In the genomic region with DNA sequence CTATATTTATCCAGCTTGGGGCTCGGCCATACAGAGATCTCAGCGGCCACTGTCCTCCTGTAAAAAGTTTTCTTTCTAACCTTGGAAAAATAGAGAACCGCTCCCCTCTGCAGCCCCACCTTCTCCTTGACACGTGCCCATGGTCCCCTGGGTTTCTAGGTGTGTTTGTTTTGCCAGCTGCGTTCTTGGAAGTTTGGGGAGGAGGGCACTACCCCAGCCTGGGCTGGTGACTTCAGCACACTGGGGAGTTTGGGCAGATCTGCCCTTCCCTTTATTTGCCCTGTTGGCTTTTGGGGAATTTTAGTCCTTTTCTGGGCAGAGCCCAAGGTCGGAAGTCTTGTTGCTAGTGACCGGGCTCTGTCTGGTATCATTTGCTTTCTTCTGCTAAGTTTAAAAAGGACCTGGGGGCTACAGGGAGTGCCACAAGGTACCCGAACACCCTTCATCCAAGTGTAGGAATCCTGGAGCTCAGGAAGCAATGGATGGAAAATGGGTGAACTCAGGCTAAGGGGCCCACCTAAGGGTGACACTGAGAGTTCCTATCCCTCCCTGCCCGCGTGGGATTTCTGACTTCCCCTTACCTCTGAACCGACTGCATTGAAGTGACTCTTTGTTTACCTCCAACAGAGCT, we compare ENCODE assay signal across 1 cellular context.
A peak's percentile ranks its signal among the peaks of the same experiment; 100 is the strongest.
TF ChIP-seq lines count a peak whose summit lies in the region.

No MANE protein-coding gene starts in this region.

TF ChIP-seq in K562, 482 proteins besides CTCF, POLR2A, EP300 and RAD21 (continued from another document and continues in another):
- TF ChIP-seq, protein P1, sequence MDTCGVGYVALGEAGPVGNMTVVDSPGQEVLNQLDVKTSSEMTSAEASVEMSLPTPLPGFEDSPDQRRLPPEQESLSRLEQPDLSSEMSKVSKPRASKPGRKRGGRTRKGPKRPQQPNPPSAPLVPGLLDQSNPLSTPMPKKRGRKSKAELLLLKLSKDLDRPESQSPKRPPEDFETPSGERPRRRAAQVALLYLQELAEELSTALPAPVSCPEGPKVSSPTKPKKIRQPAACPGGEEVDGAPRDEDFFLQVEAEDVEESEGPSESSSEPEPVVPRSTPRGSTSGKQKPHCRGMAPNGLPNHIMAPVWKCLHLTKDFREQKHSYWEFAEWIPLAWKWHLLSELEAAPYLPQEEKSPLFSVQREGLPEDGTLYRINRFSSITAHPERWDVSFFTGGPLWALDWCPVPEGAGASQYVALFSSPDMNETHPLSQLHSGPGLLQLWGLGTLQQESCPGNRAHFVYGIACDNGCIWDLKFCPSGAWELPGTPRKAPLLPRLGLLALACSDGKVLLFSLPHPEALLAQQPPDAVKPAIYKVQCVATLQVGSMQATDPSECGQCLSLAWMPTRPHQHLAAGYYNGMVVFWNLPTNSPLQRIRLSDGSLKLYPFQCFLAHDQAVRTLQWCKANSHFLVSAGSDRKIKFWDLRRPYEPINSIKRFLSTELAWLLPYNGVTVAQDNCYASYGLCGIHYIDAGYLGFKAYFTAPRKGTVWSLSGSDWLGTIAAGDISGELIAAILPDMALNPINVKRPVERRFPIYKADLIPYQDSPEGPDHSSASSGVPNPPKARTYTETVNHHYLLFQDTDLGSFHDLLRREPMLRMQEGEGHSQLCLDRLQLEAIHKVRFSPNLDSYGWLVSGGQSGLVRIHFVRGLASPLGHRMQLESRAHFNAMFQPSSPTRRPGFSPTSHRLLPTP (IDR thresholded peaks at IDR 0.05; ENCODE audit: borderline replicate concordance, extremely low read depth, insufficient read length) = no peak
- TF ChIP-seq NBN (IDR thresholded peaks at IDR 0.05; ENCODE audit: low read depth) = no peak
- TF ChIP-seq SREBF1 (IDR thresholded peaks at IDR 0.05; ENCODE audit: borderline replicate concordance, low read depth, low read length) = no peak
- TF ChIP-seq, protein P2, sequence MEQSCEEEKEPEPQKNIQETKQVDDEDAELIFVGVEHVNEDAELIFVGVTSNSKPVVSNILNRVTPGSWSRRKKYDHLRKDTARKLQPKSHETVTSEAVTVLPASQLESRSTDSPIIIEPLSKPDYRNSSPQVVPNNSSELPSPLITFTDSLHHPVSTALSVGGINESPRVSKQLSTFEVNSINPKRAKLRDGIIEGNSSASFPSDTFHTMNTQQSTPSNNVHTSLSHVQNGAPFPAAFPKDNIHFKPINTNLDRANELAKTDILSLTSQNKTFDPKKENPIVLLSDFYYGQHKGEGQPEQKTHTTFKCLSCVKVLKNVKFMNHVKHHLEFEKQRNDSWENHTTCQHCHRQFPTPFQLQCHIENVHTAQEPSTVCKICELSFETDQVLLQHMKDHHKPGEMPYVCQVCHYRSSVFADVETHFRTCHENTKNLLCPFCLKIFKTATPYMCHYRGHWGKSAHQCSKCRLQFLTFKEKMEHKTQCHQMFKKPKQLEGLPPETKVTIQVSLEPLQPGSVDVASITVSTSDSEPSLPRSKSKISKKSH (CRISPR knock-in tag; IDR thresholded peaks at IDR 0.05) = no peak
- TF ChIP-seq, protein P3, sequence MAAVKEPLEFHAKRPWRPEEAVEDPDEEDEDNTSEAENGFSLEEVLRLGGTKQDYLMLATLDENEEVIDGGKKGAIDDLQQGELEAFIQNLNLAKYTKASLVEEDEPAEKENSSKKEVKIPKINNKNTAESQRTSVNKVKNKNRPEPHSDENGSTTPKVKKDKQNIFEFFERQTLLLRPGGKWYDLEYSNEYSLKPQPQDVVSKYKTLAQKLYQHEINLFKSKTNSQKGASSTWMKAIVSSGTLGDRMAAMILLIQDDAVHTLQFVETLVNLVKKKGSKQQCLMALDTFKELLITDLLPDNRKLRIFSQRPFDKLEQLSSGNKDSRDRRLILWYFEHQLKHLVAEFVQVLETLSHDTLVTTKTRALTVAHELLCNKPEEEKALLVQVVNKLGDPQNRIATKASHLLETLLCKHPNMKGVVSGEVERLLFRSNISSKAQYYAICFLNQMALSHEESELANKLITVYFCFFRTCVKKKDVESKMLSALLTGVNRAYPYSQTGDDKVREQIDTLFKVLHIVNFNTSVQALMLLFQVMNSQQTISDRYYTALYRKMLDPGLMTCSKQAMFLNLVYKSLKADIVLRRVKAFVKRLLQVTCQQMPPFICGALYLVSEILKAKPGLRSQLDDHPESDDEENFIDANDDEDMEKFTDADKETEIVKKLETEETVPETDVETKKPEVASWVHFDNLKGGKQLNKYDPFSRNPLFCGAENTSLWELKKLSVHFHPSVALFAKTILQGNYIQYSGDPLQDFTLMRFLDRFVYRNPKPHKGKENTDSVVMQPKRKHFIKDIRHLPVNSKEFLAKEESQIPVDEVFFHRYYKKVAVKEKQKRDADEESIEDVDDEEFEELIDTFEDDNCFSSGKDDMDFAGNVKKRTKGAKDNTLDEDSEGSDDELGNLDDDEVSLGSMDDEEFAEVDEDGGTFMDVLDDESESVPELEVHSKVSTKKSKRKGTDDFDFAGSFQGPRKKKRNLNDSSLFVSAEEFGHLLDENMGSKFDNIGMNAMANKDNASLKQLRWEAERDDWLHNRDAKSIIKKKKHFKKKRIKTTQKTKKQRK (IDR thresholded peaks at IDR 0.05; ENCODE audit: borderline replicate concordance, low read depth, low read length) = no peak
- TF ChIP-seq ZNF347 (CRISPR knock-in tag; IDR thresholded peaks at IDR 0.05; ENCODE audit: low read depth) = 0 out of 2 replicates have a peak, but pooled peaks have one; percentile 6
- no peak for TF ChIP-seq STAT5A (IDR thresholded peaks at IDR 0.05; ENCODE audit: borderline replicate concordance, low read length)
- TF ChIP-seq, protein P4, sequence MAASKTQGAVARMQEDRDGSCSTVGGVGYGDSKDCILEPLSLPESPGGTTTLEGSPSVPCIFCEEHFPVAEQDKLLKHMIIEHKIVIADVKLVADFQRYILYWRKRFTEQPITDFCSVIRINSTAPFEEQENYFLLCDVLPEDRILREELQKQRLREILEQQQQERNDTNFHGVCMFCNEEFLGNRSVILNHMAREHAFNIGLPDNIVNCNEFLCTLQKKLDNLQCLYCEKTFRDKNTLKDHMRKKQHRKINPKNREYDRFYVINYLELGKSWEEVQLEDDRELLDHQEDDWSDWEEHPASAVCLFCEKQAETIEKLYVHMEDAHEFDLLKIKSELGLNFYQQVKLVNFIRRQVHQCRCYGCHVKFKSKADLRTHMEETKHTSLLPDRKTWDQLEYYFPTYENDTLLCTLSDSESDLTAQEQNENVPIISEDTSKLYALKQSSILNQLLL (CRISPR knock-in tag; IDR thresholded peaks at IDR 0.05; ENCODE audit: borderline replicate concordance) = no peak
- no peak for TF ChIP-seq ZNF12 (CRISPR knock-in tag; IDR thresholded peaks at IDR 0.05)
- TF ChIP-seq BRD9 (IDR thresholded peaks at IDR 0.05; ENCODE audit: low read depth, partially characterized antibody) = no peak
- no peak for TF ChIP-seq PPARD (CRISPR knock-in tag; IDR thresholded peaks at IDR 0.05)
- TF ChIP-seq CC2D1A (IDR thresholded peaks at IDR 0.05) = no peak
- no peak for TF ChIP-seq RBM14 (IDR thresholded peaks at IDR 0.05; ENCODE audit: borderline replicate concordance, insufficient read depth, low read depth, low read length)
- no peak for TF ChIP-seq SMARCE1 (IDR thresholded peaks at IDR 0.05)
- no peak for TF ChIP-seq DNMT1 (IDR thresholded peaks at IDR 0.05)
- no peak for TF ChIP-seq POU5F1 (IDR thresholded peaks at IDR 0.05; ENCODE audit: borderline replicate concordance, low read depth, low read length, partially characterized antibody)
- no peak for TF ChIP-seq ZNF586 (CRISPR knock-in tag; conservative IDR thresholded peaks at IDR 0.05)
- TF ChIP-seq MED1 (CRISPR knock-in tag; IDR thresholded peaks at IDR 0.05; ENCODE audit: borderline replicate concordance) = no peak
- TF ChIP-seq SNRNP70 (optimal IDR thresholded peaks at IDR 0.05; ENCODE audit: low read depth, low read length) = no peak
- TF ChIP-seq, protein P5, sequence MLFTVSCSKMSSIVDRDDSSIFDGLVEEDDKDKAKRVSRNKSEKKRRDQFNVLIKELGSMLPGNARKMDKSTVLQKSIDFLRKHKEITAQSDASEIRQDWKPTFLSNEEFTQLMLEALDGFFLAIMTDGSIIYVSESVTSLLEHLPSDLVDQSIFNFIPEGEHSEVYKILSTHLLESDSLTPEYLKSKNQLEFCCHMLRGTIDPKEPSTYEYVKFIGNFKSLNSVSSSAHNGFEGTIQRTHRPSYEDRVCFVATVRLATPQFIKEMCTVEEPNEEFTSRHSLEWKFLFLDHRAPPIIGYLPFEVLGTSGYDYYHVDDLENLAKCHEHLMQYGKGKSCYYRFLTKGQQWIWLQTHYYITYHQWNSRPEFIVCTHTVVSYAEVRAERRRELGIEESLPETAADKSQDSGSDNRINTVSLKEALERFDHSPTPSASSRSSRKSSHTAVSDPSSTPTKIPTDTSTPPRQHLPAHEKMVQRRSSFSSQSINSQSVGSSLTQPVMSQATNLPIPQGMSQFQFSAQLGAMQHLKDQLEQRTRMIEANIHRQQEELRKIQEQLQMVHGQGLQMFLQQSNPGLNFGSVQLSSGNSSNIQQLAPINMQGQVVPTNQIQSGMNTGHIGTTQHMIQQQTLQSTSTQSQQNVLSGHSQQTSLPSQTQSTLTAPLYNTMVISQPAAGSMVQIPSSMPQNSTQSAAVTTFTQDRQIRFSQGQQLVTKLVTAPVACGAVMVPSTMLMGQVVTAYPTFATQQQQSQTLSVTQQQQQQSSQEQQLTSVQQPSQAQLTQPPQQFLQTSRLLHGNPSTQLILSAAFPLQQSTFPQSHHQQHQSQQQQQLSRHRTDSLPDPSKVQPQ (CRISPR knock-in tag; IDR thresholded peaks at IDR 0.05; ENCODE audit: borderline replicate concordance) = peak; percentile 41; the same call in 1 of the 2 replicates
- TF ChIP-seq FOXP1 (CRISPR knock-in tag; IDR thresholded peaks at IDR 0.05) = no peak
- no peak for TF ChIP-seq SIN3A (IDR thresholded peaks at IDR 0.05; ENCODE audit: borderline replicate concordance in 2 of 2, control insufficient read depth in 1 of 2, low read depth in 2 of 2, low read length in 2 of 2)
- TF ChIP-seq ZBTB7A (IDR thresholded peaks at IDR 0.05; ENCODE audit: borderline replicate concordance, control insufficient read depth, low read depth, low read length) = no peak
- TF ChIP-seq TEAD2 (tag; IDR thresholded peaks at IDR 0.05) = no peak
- TF ChIP-seq ZNF41 (CRISPR knock-in tag; conservative IDR thresholded peaks at IDR 0.05) = 0 out of 2 replicates have a peak, but pooled peaks have one; percentile 38
- TF ChIP-seq, protein P6, sequence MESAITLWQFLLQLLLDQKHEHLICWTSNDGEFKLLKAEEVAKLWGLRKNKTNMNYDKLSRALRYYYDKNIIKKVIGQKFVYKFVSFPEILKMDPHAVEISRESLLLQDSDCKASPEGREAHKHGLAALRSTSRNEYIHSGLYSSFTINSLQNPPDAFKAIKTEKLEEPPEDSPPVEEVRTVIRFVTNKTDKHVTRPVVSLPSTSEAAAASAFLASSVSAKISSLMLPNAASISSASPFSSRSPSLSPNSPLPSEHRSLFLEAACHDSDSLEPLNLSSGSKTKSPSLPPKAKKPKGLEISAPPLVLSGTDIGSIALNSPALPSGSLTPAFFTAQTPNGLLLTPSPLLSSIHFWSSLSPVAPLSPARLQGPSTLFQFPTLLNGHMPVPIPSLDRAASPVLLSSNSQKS (CRISPR knock-in tag; IDR thresholded peaks at IDR 0.05) = no peak
- no peak for TF ChIP-seq ZSCAN32 (CRISPR knock-in tag; IDR thresholded peaks at IDR 0.05)
- no peak for TF ChIP-seq GABPA (tag; conservative IDR thresholded peaks at IDR 0.05; ENCODE audit: low read depth)
- TF ChIP-seq NR4A1 (CRISPR knock-in tag; IDR thresholded peaks at IDR 0.05) = no peak
- peak; percentile 88 for TF ChIP-seq NR4A1 (tag; IDR thresholded peaks at IDR 0.05)
- no peak for TF ChIP-seq JUND (IDR thresholded peaks at IDR 0.05; ENCODE audit: borderline replicate concordance, low read depth, low read length)
- TF ChIP-seq JUND (tag; IDR thresholded peaks at IDR 0.05; ENCODE audit: borderline replicate concordance, low read depth, low read length) = no peak; the same call in 2 of the 3 replicates
- TF ChIP-seq ESRRA (IDR thresholded peaks at IDR 0.05; ENCODE audit: borderline replicate concordance, low read depth) = no peak
- no peak for TF ChIP-seq ZNF197 (CRISPR knock-in tag; IDR thresholded peaks at IDR 0.05; ENCODE audit: low read depth)
- no peak for TF ChIP-seq C11orf30 (IDR thresholded peaks at IDR 0.05; ENCODE audit: low read depth)
- no peak for TF ChIP-seq CEBPB (tag; IDR thresholded peaks at IDR 0.05)
- no peak for TF ChIP-seq CBX5 (IDR thresholded peaks at IDR 0.05; ENCODE audit: borderline replicate concordance, low read depth)
- no peak for TF ChIP-seq SETDB1 (IDR thresholded peaks at IDR 0.05; ENCODE audit: low read length)
- TF ChIP-seq, protein P7, sequence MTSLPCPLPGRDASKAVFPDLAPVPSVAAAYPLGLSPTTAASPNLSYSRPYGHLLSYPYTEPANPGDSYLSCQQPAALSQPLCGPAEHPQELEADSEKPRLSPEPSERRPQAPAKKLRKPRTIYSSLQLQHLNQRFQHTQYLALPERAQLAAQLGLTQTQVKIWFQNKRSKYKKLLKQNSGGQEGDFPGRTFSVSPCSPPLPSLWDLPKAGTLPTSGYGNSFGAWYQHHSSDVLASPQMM (CRISPR knock-in tag; IDR thresholded peaks at IDR 0.05) = no peak
- 0 out of 2 replicates have a peak, but pooled peaks have one; percentile 28 for TF ChIP-seq MXI1 (IDR thresholded peaks at IDR 0.05; ENCODE audit: low read depth, low read length)
- TF ChIP-seq MCM2 (IDR thresholded peaks at IDR 0.05; ENCODE audit: low read depth) = no peak
- 0 out of 2 replicates have a peak, but pooled peaks have one; percentile 69 for TF ChIP-seq ZNF668 (CRISPR knock-in tag; IDR thresholded peaks at IDR 0.05)
- no peak for TF ChIP-seq HNRNPH1 (optimal IDR thresholded peaks at IDR 0.05; ENCODE audit: low read depth, low read length)
- no peak for TF ChIP-seq ZNF589 (CRISPR knock-in tag; IDR thresholded peaks at IDR 0.05; ENCODE audit: low read depth)
- no peak for TF ChIP-seq PRMT5 (CRISPR knock-in tag; IDR thresholded peaks at IDR 0.05)
- TF ChIP-seq, protein P8, sequence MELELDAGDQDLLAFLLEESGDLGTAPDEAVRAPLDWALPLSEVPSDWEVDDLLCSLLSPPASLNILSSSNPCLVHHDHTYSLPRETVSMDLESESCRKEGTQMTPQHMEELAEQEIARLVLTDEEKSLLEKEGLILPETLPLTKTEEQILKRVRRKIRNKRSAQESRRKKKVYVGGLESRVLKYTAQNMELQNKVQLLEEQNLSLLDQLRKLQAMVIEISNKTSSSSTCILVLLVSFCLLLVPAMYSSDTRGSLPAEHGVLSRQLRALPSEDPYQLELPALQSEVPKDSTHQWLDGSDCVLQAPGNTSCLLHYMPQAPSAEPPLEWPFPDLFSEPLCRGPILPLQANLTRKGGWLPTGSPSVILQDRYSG (tag; conservative IDR thresholded peaks at IDR 0.05; ENCODE audit: low read depth) = peak; percentile 70; the same call in 1 of the 2 replicates
- TF ChIP-seq, protein P9, sequence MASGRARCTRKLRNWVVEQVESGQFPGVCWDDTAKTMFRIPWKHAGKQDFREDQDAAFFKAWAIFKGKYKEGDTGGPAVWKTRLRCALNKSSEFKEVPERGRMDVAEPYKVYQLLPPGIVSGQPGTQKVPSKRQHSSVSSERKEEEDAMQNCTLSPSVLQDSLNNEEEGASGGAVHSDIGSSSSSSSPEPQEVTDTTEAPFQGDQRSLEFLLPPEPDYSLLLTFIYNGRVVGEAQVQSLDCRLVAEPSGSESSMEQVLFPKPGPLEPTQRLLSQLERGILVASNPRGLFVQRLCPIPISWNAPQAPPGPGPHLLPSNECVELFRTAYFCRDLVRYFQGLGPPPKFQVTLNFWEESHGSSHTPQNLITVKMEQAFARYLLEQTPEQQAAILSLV (tag; IDR thresholded peaks at IDR 0.05) = no peak
- no peak for TF ChIP-seq GABPB2 (CRISPR knock-in tag; conservative IDR thresholded peaks at IDR 0.05)
- TF ChIP-seq, protein P10, sequence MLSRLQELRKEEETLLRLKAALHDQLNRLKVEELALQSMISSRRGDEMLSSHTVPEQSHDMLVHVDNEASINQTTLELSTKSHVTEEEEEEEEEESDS (CRISPR knock-in tag; IDR thresholded peaks at IDR 0.05) = no peak
